ENCODE assay signal across 19 cellular contexts in the genomic region with DNA sequence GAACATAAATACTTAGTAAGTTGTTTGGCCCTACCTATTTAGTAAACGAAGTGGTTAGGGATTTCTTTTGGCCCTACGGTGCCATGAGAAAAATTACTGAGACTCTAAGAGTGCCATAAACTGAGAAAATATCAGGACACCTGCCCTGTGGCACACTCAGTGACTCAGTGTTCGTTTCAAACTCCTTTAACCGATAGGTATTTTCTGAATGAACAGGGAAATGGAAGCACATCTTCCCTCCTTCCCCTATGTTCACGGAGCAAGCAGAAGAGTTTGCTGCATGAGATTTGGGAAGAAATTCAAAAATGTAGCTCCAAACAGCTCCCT.
DNase-seq lines count a peak whose midpoint lies in the region; ATAC-seq and TF ChIP-seq lines count a peak whose summit lies in the region.
"Had no signal": no experiment of that assay in that cellular context is flagged by ENCODE, and none has a peak within 500 bp of the region (broad histone marks: within the 10 kb centered on the region; RNA-seq: fewer than 3 reads in every experiment).

No MANE protein-coding gene starts in this region.

- H3K4me2 ChIP-seq in smooth muscle cell, result peak overlapping the region; percentile 81

- no peaks in the 10 kb centered on the region for H3K9me3 ChIP-seq in smooth muscle cell (replicated peaks; ENCODE audit: low read depth)
- no peaks in the 10 kb centered on the region for H3K9me3 ChIP-seq in transverse colon
- H3K9me3 ChIP-seq: mucosa of descending colon had no signal

- WGBS in smooth muscle cell (ENCODE audit: low lambda C conversion rate), result 20% methylated on average over 5 of the region's 5 CpGs
- 39 to 53% methylated on average over 5 of the region's 5 CpGs for WGBS in transverse colon (ENCODE audit: low coverage in 1 of 2), 2 donors

- H3K36me3 Mint-ChIP-seq in MCF 10A (ENCODE audit: insufficient read depth, unreplicated experiment), result no peaks in the 10 kb centered on the region
- H3K36me3 Mint-ChIP-seq: activated naive CD8-positive, alpha-beta T cell treated with anti-CD3 and anti-CD28 coated beads, Interleukin-2, amount 10 ng/mL, durations not matched to agents 7 days and 5 days had no signal

- H3K79me2 ChIP-seq in smooth muscle cell (ENCODE audit: low read depth), result no peaks in the 10 kb centered on the region
- H3K79me2 ChIP-seq: parathyroid adenoma had no signal

- TF ChIP-seq EP300 in transverse colon (IDR thresholded peaks at IDR 0.05; ENCODE audit: low read depth), result no peak

- peaks cover 29% of the 10 kb centered on the region for H3K4me1 Mint-ChIP-seq in MCF 10A (ENCODE audit: insufficient read depth, unreplicated experiment)
- H3K4me1 Mint-ChIP-seq: activated CD4-positive, alpha-beta memory T cell treated with anti-CD3 and anti-CD28 coated beads, Interleukin-2, amount 10 ng/mL, durations not matched to agents 7 days and 5 days; activated naive CD8-positive, alpha-beta T cell treated with anti-CD3 and anti-CD28 coated beads, Interleukin-2, amount 10 ng/mL, durations not matched to agents 7 days and 5 days had no signal

- H3K4me3 Mint-ChIP-seq in MCF 10A (ENCODE audit: unreplicated experiment), result peak overlapping the region; percentile 60
- H3K4me3 Mint-ChIP-seq: activated CD4-positive, alpha-beta memory T cell treated with anti-CD3 and anti-CD28 coated beads, Interleukin-2, amount 10 ng/mL, durations not matched to agents 7 days and 5 days; activated naive CD8-positive, alpha-beta T cell treated with anti-CD3 and anti-CD28 coated beads, Interleukin-2, amount 10 ng/mL, durations not matched to agents 7 days and 5 days had no signal

- POLR2A ChIA-PET in MCF 10A (lab: Yijun Ruan, JAX), result interaction anchor here (0.6 to 3.0 kb wide), 14 partner anchors 9 to 715 kb away, joined by 3 to 37 read pairs (median 4); no protein-coding TSS in a partner anchor

- no peaks in the 10 kb centered on the region for H3F3A ChIP-seq in smooth muscle cell (ENCODE audit: low read depth)

- peak overlapping the region; percentile 66 for H3K9ac ChIP-seq in smooth muscle cell (ENCODE audit: low read depth)
- H3K9ac ChIP-seq: parathyroid adenoma had no signal

- in situ Hi-C loops in transverse colon (cut with MboI; ENCODE audit: low pct_ligation_motif_present in 1 of 4, low pct_unique_long_range_greater_than_20kb in 1 of 4, low sequenced_read_pairs in 3 of 4), result loop anchor here in 1 of 4 donors (25.0 kb wide), 1 partner anchor 620 kb away; no protein-coding TSS in a partner anchor
- in situ Hi-C loops in brain microvascular endothelial cell (cut with HindIII; ENCODE audit: low pct_ligation_motif_present, low sequenced_read_pairs), result no loop called here

- H2AFZ ChIP-seq in smooth muscle cell (ENCODE audit: low read depth), result peak overlapping the region; percentile 77
- H2AFZ ChIP-seq: parathyroid adenoma had no signal

- no peak for TF ChIP-seq POLR2A in transverse colon (IDR thresholded peaks at IDR 0.05)

- peak overlapping the region; percentile 24 for H3K4me3 ChIP-seq in smooth muscle cell
- H3K4me3 ChIP-seq in transverse colon, result no peak overlapping the region
- no peak overlapping the region for H3K4me3 ChIP-seq in brain microvascular endothelial cell (ENCODE audit: low read depth, low read length)
- H3K4me3 ChIP-seq: mucosa of descending colon had no signal

- H3K27ac ChIP-seq in smooth muscle cell (ENCODE audit: low read depth) (peak overlapping the region; percentile 89), transverse colon (no peak overlapping the region), brain microvascular endothelial cell (no peak overlapping the region)
- H3K27ac ChIP-seq: parathyroid adenoma, VCaP had no signal

- no peaks in the 10 kb centered on the region for H4K20me1 ChIP-seq in smooth muscle cell (ENCODE audit: low read depth)

- no peaks in the 10 kb centered on the region for H3K27me3 Mint-ChIP-seq in MCF 10A (ENCODE audit: insufficient read depth, unreplicated experiment)

- H3K36me3 ChIP-seq in smooth muscle cell (ENCODE audit: low read depth) (no peaks in the 10 kb centered on the region), transverse colon (no peaks in the 10 kb centered on the region), brain microvascular endothelial cell (replicated peaks) (no peaks in the 10 kb centered on the region)

- intact Hi-C loops in MCF 10A (cut with micrococcal nuclease) (loop anchor here (2.0 to 10.0 kb wide), 4 partner anchors 35 to 765 kb away; no protein-coding TSS in a partner anchor), transverse colon (cut with DNase I; ENCODE audit: low total_unique reads) (no loop called here)

- DNase-seq in MCF 10A (ENCODE audit: unreplicated experiment), result no peak
- DNase-seq in kidney tubule cell (ENCODE audit: low spot score), result peak; percentile 62
- DNase-seq in smooth muscle cell (lab: John Stamatoyannopoulos, UW; ENCODE audit: unreplicated experiment), result no peak
- DNase-seq in NOMO-1 treated with dmso at 0.1 percent for 144 hours (lab: John Stamatoyannopoulos, UW; ENCODE audit: unreplicated experiment), result no peak
- no peak for DNase-seq in transverse colon
- DNase-seq in brain microvascular endothelial cell, result no peak
- DNase-seq: activated CD4-positive, alpha-beta memory T cell treated with anti-CD3 and anti-CD28 coated beads, Interleukin-2, amount 10 ng/mL, durations not matched to agents 7 days and 5 days; activated naive CD8-positive, alpha-beta T cell treated with anti-CD3 and anti-CD28 coated beads, Interleukin-2, amount 10 ng/mL, durations not matched to agents 7 days and 5 days; activated T-cell treated with anti-CD3 and anti-CD28 coated beads, Interleukin-2, amount 50 U/mL, for 48 hours; Calu3; hippocampal formation; Karpas-422; left cardiac atrium; stimulated activated CD4-positive, alpha-beta T cell treated with anti-CD3 and anti-CD28 coated beads, Interleukin-4, amount 100 ng/mL, for 24 hours had no signal

- H3K9me3 Mint-ChIP-seq in MCF 10A (ENCODE audit: unreplicated experiment), result no peaks in the 10 kb centered on the region
- H3K9me3 Mint-ChIP-seq: activated CD4-positive, alpha-beta memory T cell treated with anti-CD3 and anti-CD28 coated beads, Interleukin-2, amount 10 ng/mL, durations not matched to agents 7 days and 5 days; activated naive CD8-positive, alpha-beta T cell treated with anti-CD3 and anti-CD28 coated beads, Interleukin-2, amount 10 ng/mL, durations not matched to agents 7 days and 5 days had no signal

- TSS peak; percentile 56 for BruUV-seq in MCF 10A (replicated peaks; lab: Mats Ljungman, UMichigan)

- H3K27me3 ChIP-seq in smooth muscle cell (ENCODE audit: low read depth), result no peaks in the 10 kb centered on the region
- no peaks in the 10 kb centered on the region for H3K27me3 ChIP-seq in transverse colon
- no peaks in the 10 kb centered on the region for H3K27me3 ChIP-seq in brain microvascular endothelial cell (replicated peaks)

- ATAC-seq in HG03280 (IDR thresholded peaks at IDR 0.05; ENCODE audit: unreplicated experiment) (peak; percentile 27), GM19324 (IDR thresholded peaks at IDR 0.05; ENCODE audit: low FRiP score, unreplicated experiment) (no peak)
- ATAC-seq: mucosa of descending colon had no signal

- peak overlapping the region; percentile 98 for H3K27ac Mint-ChIP-seq in MCF 10A (ENCODE audit: low read depth, unreplicated experiment)
- H3K27ac Mint-ChIP-seq: activated CD4-positive, alpha-beta memory T cell treated with anti-CD3 and anti-CD28 coated beads, Interleukin-2, amount 10 ng/mL, durations not matched to agents 7 days and 5 days; activated naive CD8-positive, alpha-beta T cell treated with anti-CD3 and anti-CD28 coated beads, Interleukin-2, amount 10 ng/mL, durations not matched to agents 7 days and 5 days had no signal

- CTCF ChIA-PET in MCF 10A (lab: Yijun Ruan, JAX), result interaction anchor here (0.6 to 1.5 kb wide), 15 partner anchors 9 to 767 kb away, joined by 3 to 6 read pairs (median 3); no protein-coding TSS in a partner anchor

- H3K4me1 ChIP-seq in smooth muscle cell (ENCODE audit: low read depth), result peaks cover 21% of the 10 kb centered on the region
- H3K4me1 ChIP-seq in transverse colon, result peaks cover 0 to 4% (median 0%) of the 10 kb centered on the region in 4 donors
- H3K4me1 ChIP-seq: parathyroid adenoma had no signal

- TF ChIP-seq CTCF in MCF 10A (IDR thresholded peaks at IDR 0.05; ENCODE audit: unreplicated experiment) (no peak), smooth muscle cell (IDR thresholded peaks at IDR 0.05; ENCODE audit: borderline replicate concordance, insufficient read depth, poor library complexity, severe bottlenecking) (no peak), transverse colon (IDR thresholded peaks at IDR 0.05) (no peak), brain microvascular endothelial cell (IDR thresholded peaks at IDR 0.05; ENCODE audit: low read depth, low read length, missing control alignments) (no peak)
